Comparison of ENCODE assay signal across 32 cellular contexts in genomic region chr6:51098246-51098645, GRCh38.
"Had no signal": no experiment of that assay in that cellular context is flagged by ENCODE, and none has a peak within 500 bp of the region (broad histone marks: within the 10 kb centered on the region; RNA-seq: fewer than 3 reads in every experiment).

No MANE protein-coding gene starts in this region.

- H3K79me2 ChIP-seq: parathyroid adenoma had no signal

- H3K36me3 Mint-ChIP-seq: naive thymus-derived CD8-positive, alpha-beta T cell; natural killer cell treated with Interleukin-12 subunit alpha and Interleukin-12 subunit beta and Interleukin-15 and Interleukin-18, amount 100 ng/mL, for 72 hours; neural progenitor cell; stimulated activated memory B cell treated with anti-CD40 and anti-IgM and Interleukin-4, amounts not matched to agents 10 μg/mL and 1 μg/mL and 100 μg/mL, for 72 hours had no signal

- FAIRE-seq: urothelium cell line had no signal

- H3K4me3 ChIP-seq: neural progenitor cell, ovary, psoas muscle, skin epidermis, smooth muscle cell, spleen, suprapubic skin, thoracic aorta, thyroid gland, tibial nerve, upper lobe of left lung, vagina had no signal

- H3K4me1 Mint-ChIP-seq: naive thymus-derived CD8-positive, alpha-beta T cell; neural progenitor cell; stimulated activated memory B cell treated with anti-CD40 and anti-IgM and Interleukin-4, amounts not matched to agents 10 μg/mL and 1 μg/mL and 100 μg/mL, for 72 hours; stimulated activated naive CD8-positive, alpha-beta T cell treated with anti-CD3 and anti-CD28 coated beads, Interleukin-15, amount 100 ng/mL, for 72 hours had no signal

- H3K27ac Mint-ChIP-seq: naive thymus-derived CD8-positive, alpha-beta T cell; natural killer cell treated with Interleukin-12 subunit alpha and Interleukin-12 subunit beta and Interleukin-15 and Interleukin-18, amount 100 ng/mL, for 72 hours; neural progenitor cell; progenitor cell of endocrine pancreas; stimulated activated memory B cell treated with anti-CD40 and anti-IgM and Interleukin-4, amounts not matched to agents 10 μg/mL and 1 μg/mL and 100 μg/mL, for 72 hours; stimulated activated naive CD8-positive, alpha-beta T cell treated with anti-CD3 and anti-CD28 coated beads, Interleukin-15, amount 100 ng/mL, for 72 hours had no signal

- H3K4me2 ChIP-seq: neural progenitor cell, smooth muscle cell had no signal

- H3K9me3 ChIP-seq: ovary, psoas muscle, suprapubic skin, thoracic aorta, thyroid gland, upper lobe of left lung, vagina had no signal

- H3K27me3 ChIP-seq: neural progenitor cell, ovary, spleen, suprapubic skin, thyroid gland, tibial nerve, upper lobe of left lung, vagina had no signal

- H3K36me3 ChIP-seq: neural progenitor cell, ovary, spleen, suprapubic skin, thoracic aorta, thyroid gland, tibial nerve, upper lobe of left lung, vagina had no signal

- H3K9ac ChIP-seq: neural progenitor cell, parathyroid adenoma had no signal

- ATAC-seq: naive thymus-derived CD8-positive, alpha-beta T cell; natural killer cell treated with Interleukin-12 subunit alpha and Interleukin-12 subunit beta and Interleukin-15 and Interleukin-18, amount 100 ng/mL, for 72 hours; psoas muscle; right cardiac atrium; sciatic nerve; stimulated activated memory B cell treated with anti-CD40 and anti-IgM and Interleukin-4, amounts not matched to agents 10 μg/mL and 1 μg/mL and 100 μg/mL, for 72 hours; stimulated activated naive CD8-positive, alpha-beta T cell treated with anti-CD3 and anti-CD28 coated beads, Interleukin-15, amount 100 ng/mL, for 72 hours; stimulated activated naive CD8-positive, alpha-beta T cell treated with anti-CD3 and anti-CD28 coated beads, Interleukin-15, Interleukin-2, amounts not matched to agents 100 U/mL and 50 U/mL, for 24 hours had no signal

- H3K4me1 ChIP-seq: neural progenitor cell, parathyroid adenoma, psoas muscle, spleen, suprapubic skin, thyroid gland, tibial nerve, upper lobe of left lung, vagina had no signal

- DNase-seq: naive thymus-derived CD8-positive, alpha-beta T cell; occipital lobe; ovary; posterior cingulate gyrus; psoas muscle; right cardiac atrium; spleen; stimulated activated CD4-positive, alpha-beta T cell treated with anti-CD3 and anti-CD28 coated beads, Interleukin-12 subunit alpha, Interleukin-12 subunit beta, amount 100 ng/mL, for 4 hours; stimulated activated CD4-positive, alpha-beta T cell treated with anti-CD3 and anti-CD28 coated beads, Interleukin-1b, Interleukin-23, amount 100 ng/mL, for 48 hours; stimulated activated CD4-positive, alpha-beta T cell treated with anti-CD3 and anti-CD28 coated beads, Interleukin-4, amount 100 ng/mL, for 1 hour; stimulated activated CD4-positive, alpha-beta T cell treated with anti-CD3 and anti-CD28 coated beads, Interleukin-4, amount 100 ng/mL, for 4 hours; stimulated activated CD8-positive, alpha-beta memory T cell treated with anti-CD3 and anti-CD28 coated beads, Interleukin-4, amount 100 ng/mL, for 48 hours; stimulated activated naive CD4-positive, alpha-beta T cell; stimulated activated naive CD8-positive, alpha-beta T cell treated with anti-CD3 and anti-CD28 coated beads, Interleukin-15, amount 100 ng/mL, for 72 hours; stimulated activated naive CD8-positive, alpha-beta T cell treated with anti-CD3 and anti-CD28 coated beads, Interleukin-15, Interleukin-2, amounts not matched to agents 100 U/mL and 50 U/mL, for 24 hours; substantia nigra; thyroid gland; trophoblast cell; upper lobe of left lung had no signal

- H3K4me3 Mint-ChIP-seq: naive thymus-derived CD8-positive, alpha-beta T cell; natural killer cell treated with Interleukin-12 subunit alpha and Interleukin-12 subunit beta and Interleukin-15 and Interleukin-18, amount 100 ng/mL, for 72 hours; neural progenitor cell; stimulated activated memory B cell treated with anti-CD40 and anti-IgM and Interleukin-4, amounts not matched to agents 10 μg/mL and 1 μg/mL and 100 μg/mL, for 72 hours; stimulated activated naive CD8-positive, alpha-beta T cell treated with anti-CD3 and anti-CD28 coated beads, Interleukin-15, amount 100 ng/mL, for 72 hours had no signal

- H3K27ac ChIP-seq: neural progenitor cell, ovary, parathyroid adenoma, psoas muscle, skin epidermis, spleen, suprapubic skin, thoracic aorta, thyroid gland, tibial nerve, upper lobe of left lung, vagina had no signal

- H3K9me3 Mint-ChIP-seq: neural progenitor cell; stimulated activated memory B cell treated with anti-CD40 and anti-IgM and Interleukin-4, amounts not matched to agents 10 μg/mL and 1 μg/mL and 100 μg/mL, for 72 hours; stimulated activated naive CD8-positive, alpha-beta T cell treated with anti-CD3 and anti-CD28 coated beads, Interleukin-15, amount 100 ng/mL, for 72 hours had no signal

- H3K27me3 Mint-ChIP-seq: naive thymus-derived CD8-positive, alpha-beta T cell; natural killer cell treated with Interleukin-12 subunit alpha and Interleukin-12 subunit beta and Interleukin-15 and Interleukin-18, amount 100 ng/mL, for 72 hours; progenitor cell of endocrine pancreas; stimulated activated naive CD8-positive, alpha-beta T cell treated with anti-CD3 and anti-CD28 coated beads, Interleukin-15, amount 100 ng/mL, for 72 hours had no signal

- H2AFZ ChIP-seq: neural progenitor cell, parathyroid adenoma had no signal
